1 cellular context compared by ENCODE assay signal in the genomic region with DNA sequence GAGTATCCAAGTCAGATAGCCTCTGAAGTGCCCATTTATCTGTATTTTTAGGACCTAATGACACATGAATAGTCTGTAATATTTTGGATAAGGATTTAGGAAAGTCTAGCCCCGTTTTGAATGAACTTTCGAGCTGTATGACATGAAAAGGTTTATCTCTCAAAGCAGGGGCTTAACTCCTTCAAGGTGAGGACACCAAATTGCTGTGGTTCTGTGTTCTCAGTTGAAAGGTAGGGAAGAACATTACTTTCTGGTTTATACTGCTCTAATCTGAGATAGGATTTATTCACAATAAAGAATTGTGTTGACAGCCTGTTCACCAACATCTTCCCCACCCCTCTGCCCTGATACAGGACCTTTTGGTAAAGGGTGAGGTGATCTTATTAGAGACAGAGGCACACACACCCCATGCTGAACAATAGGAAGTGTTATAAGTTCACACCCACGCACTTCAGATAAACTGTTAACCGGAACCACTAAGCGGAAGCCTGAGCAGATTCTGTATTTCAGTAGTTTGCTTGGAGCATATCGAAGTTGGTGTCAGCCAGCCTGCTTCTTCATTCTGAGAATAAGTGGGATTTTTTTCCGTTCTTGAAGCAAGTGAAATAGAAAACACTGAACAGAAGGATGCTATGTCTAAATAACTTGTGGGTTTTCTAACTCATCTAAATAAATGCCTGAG.
TF ChIP-seq lines count a peak whose summit lies in the region.

No MANE protein-coding gene starts in this region.

TF ChIP-seq in GM12878, 131 proteins besides CTCF, POLR2A, EP300 and RAD21 (continued from another document):
- TF ChIP-seq TARDBP (IDR thresholded peaks at IDR 0.05; ENCODE audit: borderline replicate concordance), result no peak
